In genomic region chr1:198605880-198606458, GRCh38 we compare ENCODE assay signal across 16 cellular contexts. TPM values are rescaled to one million over a fixed set of nuclear protein-coding genes. Genes with fewer than 3 reads are reported as not detected.
DNase-seq lines count a peak whose midpoint lies in the region; ATAC-seq and TF ChIP-seq lines count a peak whose summit lies in the region.
"Had no signal": no experiment of that assay in that cellular context is flagged by ENCODE, and none has a peak within 500 bp of the region (broad histone marks: within the 10 kb centered on the region; RNA-seq: fewer than 3 reads in every experiment).

No MANE protein-coding gene starts in this region.

- no peak for TF ChIP-seq EP300 in stomach (IDR thresholded peaks at IDR 0.05)

- DNase-seq in AG10803 (ENCODE audit: low read depth) (peak; percentile 67), GM23338 (ENCODE audit: low spot score) (peak; percentile 1), SK-N-MC (ENCODE audit: low read depth, low spot score) (peak; percentile 45), fibroblast of villous mesenchyme (ENCODE audit: low read depth) (peak; percentile 54), stomach (no peak)
- no peak for DNase-seq in activated T-helper 1 cell treated with anti-CD3 and anti-CD28 coated beads, Interleukin-12 subunit alpha, Interleukin-12 subunit beta, Interleukin-2, Interleukin-4 antibody, amounts not matched to agents 30 ng/mL and 10 ng/mL and 1 ng/mL, durations not matched to agents 14 hours and 24 hours and 36 hours (ENCODE audit: low spot score)
- no peak for DNase-seq in activated CD4-positive, alpha-beta memory T cell treated with anti-CD3 and anti-CD28 coated beads, Interleukin-2, amount 10 ng/mL, durations not matched to agents 7 days and 5 days
- DNase-seq: C1 segment of cervical spinal cord; colonic mucosa; GF-D8; NCI-H146; stimulated activated CD4-positive, alpha-beta T cell treated with anti-CD3 and anti-CD28 coated beads, Interleukin-4, amount 100 ng/mL, for 24 hours; SW 1271 had no signal

- POLR2A ChIA-PET in activated CD4-positive, alpha-beta memory T cell treated with anti-CD3 and anti-CD28 coated beads, Interleukin-2, amount 10 ng/mL, durations not matched to agents 7 days and 5 days (lab: Charles Lee), result interaction anchor here (1.3 to 1.4 kb wide), 2 partner anchors 15 to 76 kb away, joined by 3 to 12 read pairs; no protein-coding TSS in a partner anchor

- H3K27me3 ChIP-seq in GM23338 (ENCODE audit: insufficient read depth), result no peaks in the 10 kb centered on the region
- H3K27me3 ChIP-seq in stomach, result no peaks in the 10 kb centered on the region
- H3K27me3 ChIP-seq: colonic mucosa had no signal

- H3K36me3 Mint-ChIP-seq in GM23338 (ENCODE audit: low read depth), result peaks cover 5% of the 10 kb centered on the region; the same call in 2 of the 3 replicates
- peaks cover 13% of the 10 kb centered on the region for H3K36me3 Mint-ChIP-seq in activated T-helper 1 cell treated with anti-CD3 and anti-CD28 coated beads, Interleukin-12 subunit alpha, Interleukin-12 subunit beta, Interleukin-2, Interleukin-4 antibody, amounts not matched to agents 30 ng/mL and 10 ng/mL and 1 ng/mL, durations not matched to agents 14 hours and 24 hours and 36 hours (ENCODE audit: low read depth)
- H3K36me3 Mint-ChIP-seq in activated CD4-positive, alpha-beta memory T cell treated with anti-CD3 and anti-CD28 coated beads, Interleukin-2, amount 10 ng/mL, durations not matched to agents 7 days and 5 days (ENCODE audit: low read depth), result peaks cover 17% of the 10 kb centered on the region

- H3K9me3 ChIP-seq in SK-N-MC (ENCODE audit: low read depth, low read length) (no peaks in the 10 kb centered on the region), stomach (no peaks in the 10 kb centered on the region)
- H3K9me3 ChIP-seq: colonic mucosa had no signal

- peaks cover 22% of the 10 kb centered on the region for H3K4me1 Mint-ChIP-seq in GM23338
- H3K4me1 Mint-ChIP-seq in activated T-helper 1 cell treated with anti-CD3 and anti-CD28 coated beads, Interleukin-12 subunit alpha, Interleukin-12 subunit beta, Interleukin-2, Interleukin-4 antibody, amounts not matched to agents 30 ng/mL and 10 ng/mL and 1 ng/mL, durations not matched to agents 14 hours and 24 hours and 36 hours (ENCODE audit: low read depth), result peaks cover 50% of the 10 kb centered on the region
- peaks cover 44% of the 10 kb centered on the region for H3K4me1 Mint-ChIP-seq in activated CD4-positive, alpha-beta memory T cell treated with anti-CD3 and anti-CD28 coated beads, Interleukin-2, amount 10 ng/mL, durations not matched to agents 7 days and 5 days

- CTCF ChIA-PET in activated CD4-positive, alpha-beta memory T cell treated with anti-CD3 and anti-CD28 coated beads, Interleukin-2, amount 10 ng/mL, durations not matched to agents 7 days and 5 days (lab: Charles Lee), result interaction anchor here (1.1 to 1.2 kb wide), 2 partner anchors 15 to 29 kb away, joined by 3 read pairs; no protein-coding TSS in a partner anchor

- H3K27ac ChIP-seq in GM23338 (ENCODE audit: low read depth) (no peak overlapping the region), SK-N-MC (peak overlapping the region; percentile 29), stomach (no peak overlapping the region)
- H3K27ac ChIP-seq: colonic mucosa had no signal

- H3K9me3 Mint-ChIP-seq in GM23338, result peaks cover 2% of the 10 kb centered on the region; the same call in 2 of the 3 replicates
- H3K9me3 Mint-ChIP-seq in activated T-helper 1 cell treated with anti-CD3 and anti-CD28 coated beads, Interleukin-12 subunit alpha, Interleukin-12 subunit beta, Interleukin-2, Interleukin-4 antibody, amounts not matched to agents 30 ng/mL and 10 ng/mL and 1 ng/mL, durations not matched to agents 14 hours and 24 hours and 36 hours, result peaks cover 11% of the 10 kb centered on the region
- H3K9me3 Mint-ChIP-seq in activated CD4-positive, alpha-beta memory T cell treated with anti-CD3 and anti-CD28 coated beads, Interleukin-2, amount 10 ng/mL, durations not matched to agents 7 days and 5 days, result peaks cover 6% of the 10 kb centered on the region

- no peak for TF ChIP-seq CTCF in AG10803 (conservative IDR thresholded peaks at IDR 0.05; ENCODE audit: low read length)
- TF ChIP-seq CTCF in GM23338 (conservative IDR thresholded peaks at IDR 0.05; ENCODE audit: low read depth in 2 of 2), result no peak
- TF ChIP-seq CTCF in fibroblast of villous mesenchyme (IDR thresholded peaks at IDR 0.05; ENCODE audit: insufficient read depth, low read depth, low read length), result no peak
- TF ChIP-seq CTCF in stomach (IDR thresholded peaks at IDR 0.05), result no peak

- WGBS in stomach, 5 donors, result 73 to 87% (median 80%) methylated on average over 5 of the region's 5 CpGs

- H3K4me3 ChIP-seq in AG10803 (ENCODE audit: low read length), result no peak overlapping the region
- no peak overlapping the region for H3K4me3 ChIP-seq in GM23338
- peak overlapping the region; percentile 15 for H3K4me3 ChIP-seq in SK-N-MC
- H3K4me3 ChIP-seq in fibroblast of villous mesenchyme (ENCODE audit: low read depth, low read length), result no peak overlapping the region
- H3K4me3 ChIP-seq in stomach, result no peak overlapping the region
- H3K4me3 ChIP-seq: colonic mucosa had no signal

- no peaks in the 10 kb centered on the region for H3F3A ChIP-seq in GM23338 (replicated peaks; ENCODE audit: low read depth)

- no peak overlapping the region for H3K4me2 ChIP-seq in GM23338

- no peaks in the 10 kb centered on the region for H3K79me2 ChIP-seq in GM23338 (replicated peaks; ENCODE audit: insufficient read depth)

- intact Hi-C loops in activated T-helper 1 cell treated with anti-CD3 and anti-CD28 coated beads, Interleukin-12 subunit alpha, Interleukin-12 subunit beta, Interleukin-2, Interleukin-4 antibody, amounts not matched to agents 30 ng/mL and 10 ng/mL and 1 ng/mL, durations not matched to agents 14 hours and 24 hours and 36 hours (cut with micrococcal nuclease), result no loop called here
- intact Hi-C loops in stomach (cut with DNase I; ENCODE audit: low total_unique reads), result no loop called here

- 0 out of 2 replicates have a peak overlapping the region, but pooled peaks have one; percentile 15 for H3K27ac Mint-ChIP-seq in GM23338
- no peak overlapping the region for H3K27ac Mint-ChIP-seq in activated T-helper 1 cell treated with anti-CD3 and anti-CD28 coated beads, Interleukin-12 subunit alpha, Interleukin-12 subunit beta, Interleukin-2, Interleukin-4 antibody, amounts not matched to agents 30 ng/mL and 10 ng/mL and 1 ng/mL, durations not matched to agents 14 hours and 24 hours and 36 hours
- H3K27ac Mint-ChIP-seq in activated CD4-positive, alpha-beta memory T cell treated with anti-CD3 and anti-CD28 coated beads, Interleukin-2, amount 10 ng/mL, durations not matched to agents 7 days and 5 days, result no peak overlapping the region
- H3K27ac Mint-ChIP-seq: activated CD4-positive, alpha-beta T cell treated with anti-CD3 and anti-CD28 coated beads for 36 hours had no signal

- H3K4me1 ChIP-seq in GM23338 (ENCODE audit: insufficient read depth), result peaks cover 16% of the 10 kb centered on the region
- no peaks in the 10 kb centered on the region for H3K4me1 ChIP-seq in stomach
- H3K4me1 ChIP-seq: colonic mucosa had no signal

- H3K4me3 Mint-ChIP-seq in GM23338, result no peak overlapping the region
- H3K4me3 Mint-ChIP-seq in activated T-helper 1 cell treated with anti-CD3 and anti-CD28 coated beads, Interleukin-12 subunit alpha, Interleukin-12 subunit beta, Interleukin-2, Interleukin-4 antibody, amounts not matched to agents 30 ng/mL and 10 ng/mL and 1 ng/mL, durations not matched to agents 14 hours and 24 hours and 36 hours, result no peak overlapping the region
- no peak overlapping the region for H3K4me3 Mint-ChIP-seq in activated CD4-positive, alpha-beta memory T cell treated with anti-CD3 and anti-CD28 coated beads, Interleukin-2, amount 10 ng/mL, durations not matched to agents 7 days and 5 days
- H3K4me3 Mint-ChIP-seq: activated CD4-positive, alpha-beta T cell treated with anti-CD3 and anti-CD28 coated beads for 36 hours had no signal

- peaks cover 11% of the 10 kb centered on the region for H3K9me2 ChIP-seq in GM23338 (ENCODE audit: insufficient read depth)

- H4K20me1 ChIP-seq in GM23338 (replicated peaks; ENCODE audit: insufficient read depth), result no peaks in the 10 kb centered on the region

- no peaks in the 10 kb centered on the region for H3K27me3 Mint-ChIP-seq in GM23338 (ENCODE audit: insufficient read depth, low read depth, poor library complexity)
- no peaks in the 10 kb centered on the region for H3K27me3 Mint-ChIP-seq in activated T-helper 1 cell treated with anti-CD3 and anti-CD28 coated beads, Interleukin-12 subunit alpha, Interleukin-12 subunit beta, Interleukin-2, Interleukin-4 antibody, amounts not matched to agents 30 ng/mL and 10 ng/mL and 1 ng/mL, durations not matched to agents 14 hours and 24 hours and 36 hours (ENCODE audit: insufficient read depth)
- H3K27me3 Mint-ChIP-seq in activated CD4-positive, alpha-beta memory T cell treated with anti-CD3 and anti-CD28 coated beads, Interleukin-2, amount 10 ng/mL, durations not matched to agents 7 days and 5 days, result no peaks in the 10 kb centered on the region
- H3K27me3 Mint-ChIP-seq: activated CD4-positive, alpha-beta T cell treated with anti-CD3 and anti-CD28 coated beads for 36 hours had no signal

- ATAC-seq in GM23338 (peak; percentile 67), HG03460 (IDR thresholded peaks at IDR 0.05; ENCODE audit: unreplicated experiment) (no peak)
- ATAC-seq: activated CD4-positive, alpha-beta T cell treated with anti-CD3 and anti-CD28 coated beads for 36 hours had no signal

- H3K9ac ChIP-seq in SK-N-MC (ENCODE audit: insufficient read length), result no peak overlapping the region

- TF ChIP-seq POLR2A in stomach (IDR thresholded peaks at IDR 0.05), result no peak

- H2AFZ ChIP-seq in GM23338, result peak overlapping the region; percentile 61; the same call in 1 of the 2 replicates

- no peaks in the 10 kb centered on the region for H3K36me3 ChIP-seq in GM23338 (ENCODE audit: insufficient read depth)
- no peaks in the 10 kb centered on the region for H3K36me3 ChIP-seq in SK-N-MC (ENCODE audit: insufficient read depth, low read length)
- no peaks in the 10 kb centered on the region for H3K36me3 ChIP-seq in stomach
- H3K36me3 ChIP-seq: colonic mucosa had no signal

TF ChIP-seq in GM23338, 12 proteins besides CTCF, POLR2A, EP300 and RAD21:
- TF ChIP-seq STAT1 (IDR thresholded peaks at IDR 0.05; ENCODE audit: unreplicated experiment) (no peak), EZH2phosphoT487 (IDR thresholded peaks at IDR 0.05; ENCODE audit: unreplicated experiment) (no peak), POLR2AphosphoS5 (IDR thresholded peaks at IDR 0.05; ENCODE audit: low read depth) (no peak)

RNA-seq across cellular contexts. Expression of gene PTPRC, which starts 32.9 kb away (rescaled TPM):
- total RNA-seq in GM23338 (2014; rRNA removed; shearing (Covaris generic)), result 0.10 TPM in 1 of 2 replicates, not detected in the other
- polyA plus RNA-seq in GM23338 (2016; fragmentation: Nextera tagmentation; extraction: Ambion mirVana) (0.43 and 0.52 TPM in 2 replicates), stomach (1 to 10 TPM; 2.8 to 5.3 (median 3.0) TPM)
- total RNA-seq in fibroblast of villous mesenchyme (0.64 and 3.5 TPM in 2 replicates), stomach (10 to 100 TPM in 4 of 5 donors, under 1 TPM in 1; 0.58 to 50.9 (median 25.4) TPM)
- total RNA-seq in activated T-helper 1 cell treated with anti-CD3 and anti-CD28 coated beads, Interleukin-12 subunit alpha, Interleukin-12 subunit beta, Interleukin-2, Interleukin-4 antibody, amounts not matched to agents 30 ng/mL and 10 ng/mL and 1 ng/mL, durations not matched to agents 14 hours and 24 hours and 36 hours, result 512 and 516 TPM in 2 replicates
- total RNA-seq in activated CD4-positive, alpha-beta memory T cell treated with anti-CD3 and anti-CD28 coated beads, Interleukin-2, amount 10 ng/mL, durations not matched to agents 7 days and 5 days, result 100 to 1,000 TPM; 724 to 731 TPM
- total RNA-seq: pulmonary artery endothelial cell had no signal

Comparison
In these comparisons a context has a peak if more than half of its experiments do, and no peak if none do; other contexts are left out.
1. DNase-seq: peak in AG10803 (single experiment), GM23338 (single experiment), SK-N-MC (single experiment) and fibroblast of villous mesenchyme (single experiment); none in activated T-helper 1 cell treated with anti-CD3 and anti-CD28 coated beads, Interleukin-12 subunit alpha, Interleukin-12 subunit beta, Interleukin-2, Interleukin-4 antibody, amounts not matched to agents 30 ng/mL and 10 ng/mL and 1 ng/mL, durations not matched to agents 14 hours and 24 hours and 36 hours (single experiment), activated CD4-positive, alpha-beta memory T cell treated with anti-CD3 and anti-CD28 coated beads, Interleukin-2, amount 10 ng/mL, durations not matched to agents 7 days and 5 days (single experiment) and stomach (single experiment).